Comparison of ENCODE assay signal across 8 cellular contexts in the genomic region with DNA sequence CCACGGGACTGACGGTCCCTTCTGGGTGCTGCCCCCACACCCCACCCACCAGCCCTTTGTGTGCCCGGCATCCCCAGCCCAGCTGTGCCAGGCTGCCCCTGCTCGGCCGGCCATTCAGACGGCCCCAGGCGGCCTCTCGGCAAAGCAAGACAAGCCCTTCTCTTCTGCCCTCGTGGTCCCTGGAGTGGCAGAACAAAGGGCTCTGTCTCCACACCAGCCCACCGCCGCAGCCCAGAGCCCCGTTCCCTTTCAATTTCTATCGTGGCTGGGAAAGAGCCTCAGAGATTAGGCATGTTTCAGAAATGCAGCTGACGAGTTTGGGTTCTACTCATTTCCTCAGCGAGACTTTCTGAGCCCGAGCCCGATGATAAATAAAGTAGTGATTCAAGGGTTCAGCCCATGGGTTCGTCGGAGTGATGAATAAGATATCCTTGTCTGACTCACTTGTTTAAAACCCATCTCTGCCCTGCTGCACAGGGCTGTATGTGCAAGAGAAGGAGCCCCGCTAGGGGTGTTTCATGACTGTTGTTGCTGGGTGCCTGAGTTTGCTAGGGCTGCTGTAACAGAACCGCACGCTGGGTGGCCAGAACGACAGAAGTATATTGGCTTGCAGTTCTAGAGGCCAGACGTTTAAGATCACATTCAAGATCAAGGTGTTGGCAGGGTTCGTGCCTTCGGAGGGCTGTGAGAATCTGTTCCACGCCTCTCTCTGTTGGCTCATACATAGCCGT. TPM values are rescaled to one million over a fixed set of nuclear protein-coding genes. Genes with fewer than 3 reads are reported as not detected.
DNase-seq lines count a peak whose midpoint lies in the region; ATAC-seq and TF ChIP-seq lines count a peak whose summit lies in the region.

No MANE protein-coding gene starts in this region.

- H3K27ac Mint-ChIP-seq in CD4-positive, alpha-beta memory T cell: peak overlapping the region; percentile 61 to 92 (median 88)
- H3K27ac Mint-ChIP-seq in activated naive CD4-positive, alpha-beta T cell treated with anti-CD3 and anti-CD28 coated beads, Interleukin-2, amount 50 U/mL, for 72 hours: peak overlapping the region in 1 of 2 donors; percentile 88
- H3K27ac Mint-ChIP-seq in glutamatergic neuron (ENCODE audit: unreplicated experiment): peak overlapping the region; percentile 79

- no peaks in the 10 kb centered on the region for H3K36me3 ChIP-seq in CD4-positive, alpha-beta memory T cell (ENCODE audit: insufficient read depth, low read length)
- peaks cover 4% of the 10 kb centered on the region; the same call in 1 of the 2 replicates for H3K36me3 ChIP-seq in SJCRH30
- H3K36me3 ChIP-seq in tibial nerve: no peaks in the 10 kb centered on the region

- H3K9me3 ChIP-seq in CD4-positive, alpha-beta memory T cell (ENCODE audit: control insufficient read depth in 1 of 2, low read length in 2 of 2): no peaks in the 10 kb centered on the region
- no peaks in the 10 kb centered on the region for H3K9me3 ChIP-seq in SJCRH30 (replicated peaks)
- H3K9me3 ChIP-seq in tibial nerve: no peaks in the 10 kb centered on the region

- H3K27me3 Mint-ChIP-seq in CD4-positive, alpha-beta memory T cell: no peaks in the 10 kb centered on the region
- peaks cover 12% of the 10 kb centered on the region for H3K27me3 Mint-ChIP-seq in glutamatergic neuron (ENCODE audit: unreplicated experiment)

- peak overlapping the region; percentile 27 for H3K27ac ChIP-seq in CD4-positive, alpha-beta memory T cell (ENCODE audit: low read depth, low read length)
- H3K27ac ChIP-seq in SJCRH30 (peak overlapping the region; percentile 48), tibial nerve (peak overlapping the region; percentile 71 to 96 (median 90))

- TF ChIP-seq CTCF in glutamatergic neuron (IDR thresholded peaks at IDR 0.05; ENCODE audit: partially characterized antibody, unreplicated experiment) (no peak), tibial nerve (IDR thresholded peaks at IDR 0.05) (peak; percentile 40 to 77 (median 50))

- H3K36me3 Mint-ChIP-seq in CD4-positive, alpha-beta memory T cell: peaks cover 0 to 25% of the 10 kb centered on the region in 2 donors
- H3K36me3 Mint-ChIP-seq in activated naive CD4-positive, alpha-beta T cell treated with anti-CD3 and anti-CD28 coated beads, Interleukin-2, amount 50 U/mL, for 72 hours: peaks cover 4 to 11% of the 10 kb centered on the region in 2 donors
- no peaks in the 10 kb centered on the region for H3K36me3 Mint-ChIP-seq in glutamatergic neuron (ENCODE audit: unreplicated experiment)

- CTCF ChIA-PET in CD4-positive, alpha-beta memory T cell (lab: Charles Lee; ENCODE audit: partially characterized antibody): interaction anchor here (2.7 kb wide), 1 partner anchor 45 kb away, joined by 12 read pairs; no protein-coding TSS in a partner anchor

- no peak overlapping the region for H3K4me3 ChIP-seq in CD4-positive, alpha-beta memory T cell (ENCODE audit: low read length in 2 of 2)
- peak overlapping the region; percentile 30 for H3K4me3 ChIP-seq in SJCRH30
- H3K4me3 ChIP-seq in tibial nerve: peak overlapping the region; percentile 20 to 46 (median 28)

- peak in 1 of 2 donors; percentile 53 for TF ChIP-seq EP300 in tibial nerve (IDR thresholded peaks at IDR 0.05)

- POLR2A ChIA-PET in CD4-positive, alpha-beta memory T cell (lab: Charles Lee; ENCODE audit: partially characterized antibody): interaction anchor here (0.5 to 2.3 kb wide), 3 partner anchors 45 to 1490 kb away, joined by 3 to 14 read pairs (median 6); no protein-coding TSS in a partner anchor

- H3K4me1 Mint-ChIP-seq in CD4-positive, alpha-beta memory T cell: peaks cover 35 to 70% (median 53%) of the 10 kb centered on the region in 4 donors
- peaks cover 30% of the 10 kb centered on the region for H3K4me1 Mint-ChIP-seq in glutamatergic neuron (ENCODE audit: low read depth, unreplicated experiment)

- WGBS in tibial nerve, 2 donors: 23 to 33% methylated on average over 28 of the region's 28 CpGs

- no peaks in the 10 kb centered on the region for H3K27me3 ChIP-seq in CD4-positive, alpha-beta memory T cell (ENCODE audit: insufficient read depth, low read length)
- no peaks in the 10 kb centered on the region for H3K27me3 ChIP-seq in SJCRH30
- no peaks in the 10 kb centered on the region for H3K27me3 ChIP-seq in tibial nerve

- intact Hi-C loops in CD4-positive, alpha-beta memory T cell (cut with micrococcal nuclease): no loop called here
- intact Hi-C loops in posterior vena cava (cut with DNase I): loop anchor here (5.0 to 10.0 kb wide), 2 partner anchors 65 to 67 kb away; no protein-coding TSS in a partner anchor

- peak; percentile 55 to 86 (median 63) for DNase-seq in CD4-positive, alpha-beta memory T cell
- DNase-seq in HCEC 1CT (peak; percentile 100), SJCRH30 (peak; percentile 45 to 55), glutamatergic neuron (peak; percentile 50), posterior vena cava (ENCODE audit: low spot score) (peak; percentile 93), tibial nerve (ENCODE audit: low spot score in 2 of 2) (peak; percentile 41 to 73)
- DNase-seq in activated naive CD4-positive, alpha-beta T cell treated with anti-CD3 and anti-CD28 coated beads, Interleukin-2, amount 50 U/mL, for 72 hours (ENCODE audit: low spot score in 2 of 2): peak; percentile 71 to 82

- peak overlapping the region; percentile 65 to 97 (median 74) for H3K4me3 Mint-ChIP-seq in CD4-positive, alpha-beta memory T cell
- peak overlapping the region; percentile 52 for H3K4me3 Mint-ChIP-seq in glutamatergic neuron (ENCODE audit: unreplicated experiment)

- peak; percentile 79 to 80 for ATAC-seq in activated naive CD4-positive, alpha-beta T cell treated with anti-CD3 and anti-CD28 coated beads, Interleukin-2, amount 50 U/mL, for 72 hours
- ATAC-seq in HG03521 (IDR thresholded peaks at IDR 0.05; ENCODE audit: unreplicated experiment): no peak

- H3K9me3 Mint-ChIP-seq in CD4-positive, alpha-beta memory T cell: peaks cover 0 to 2% (median 0%) of the 10 kb centered on the region in 8 donors
- H3K9me3 Mint-ChIP-seq in activated naive CD4-positive, alpha-beta T cell treated with anti-CD3 and anti-CD28 coated beads, Interleukin-2, amount 50 U/mL, for 72 hours: no peaks in the 10 kb centered on the region
- H3K9me3 Mint-ChIP-seq in glutamatergic neuron (ENCODE audit: unreplicated experiment): peaks cover 5% of the 10 kb centered on the region

- H3K4me1 ChIP-seq in CD4-positive, alpha-beta memory T cell (ENCODE audit: insufficient read depth, low read length): peaks cover 47% of the 10 kb centered on the region
- H3K4me1 ChIP-seq in SJCRH30: no peaks in the 10 kb centered on the region
- H3K4me1 ChIP-seq in tibial nerve: peaks cover 0 to 73% (median 38%) of the 10 kb centered on the region in 4 donors

- TF ChIP-seq POLR2A in tibial nerve (IDR thresholded peaks at IDR 0.05): no peak

RNA-seq across cellular contexts. Expression of gene MYO9B, which starts 4.3 kb away (rescaled TPM):
- total RNA-seq in CD4-positive, alpha-beta memory T cell: 100 to 1,000 TPM; 176 to 181 TPM
- 10 to 100 TPM in 1 of 2 donors, 1 to 10 TPM in 1; 1.3 to 25.8 TPM for polyA plus RNA-seq in CD4-positive, alpha-beta memory T cell
- 47.7 and 48.4 TPM in 2 replicates for total RNA-seq in SJCRH30 (2014; rRNA removed; shearing (Covaris generic))
- 100 to 1,000 TPM; 112 to 142 TPM for total RNA-seq in activated naive CD4-positive, alpha-beta T cell treated with anti-CD3 and anti-CD28 coated beads, Interleukin-2, amount 50 U/mL, for 72 hours
- total RNA-seq in glutamatergic neuron (ENCODE audit: unreplicated experiment): 237 TPM
- 100 to 1,000 TPM; 103 to 106 TPM for total RNA-seq in posterior vena cava
- 100 to 1,000 TPM in 3 of 4 donors, 10 to 100 TPM in 1; 61.7 to 201 (median 115) TPM for total RNA-seq in tibial nerve

RNA-seq across cellular contexts. Expression of gene HAUS8, which starts 4.6 kb away (rescaled TPM):
- total RNA-seq in CD4-positive, alpha-beta memory T cell: 10 to 100 TPM; 20.0 to 20.9 TPM
- 10 to 100 TPM in 1 of 2 donors, 1 to 10 TPM in 1; 5.7 to 11.2 TPM for polyA plus RNA-seq in CD4-positive, alpha-beta memory T cell
- 22.9 and 23.9 TPM in 2 replicates for total RNA-seq in SJCRH30 (2014; rRNA removed; shearing (Covaris generic))
- total RNA-seq in activated naive CD4-positive, alpha-beta T cell treated with anti-CD3 and anti-CD28 coated beads, Interleukin-2, amount 50 U/mL, for 72 hours: 10 to 100 TPM; 31.6 to 57.1 TPM
- total RNA-seq in glutamatergic neuron (ENCODE audit: unreplicated experiment): 9.1 TPM
- 1 to 10 TPM; 4.2 to 4.8 TPM for total RNA-seq in posterior vena cava
- total RNA-seq in tibial nerve: 10 to 100 TPM in 1 of 4 donors, 1 to 10 TPM in 3; 2.6 to 11.6 (median 4.3) TPM

RNA-seq across cellular contexts. Expression of gene CPAMD8, which starts 53.3 kb away (rescaled TPM):
- 1 to 10 TPM; 2.0 to 3.0 TPM for total RNA-seq in CD4-positive, alpha-beta memory T cell
- under 1 TPM; 0.88 to 0.96 TPM for polyA plus RNA-seq in CD4-positive, alpha-beta memory T cell
- total RNA-seq in SJCRH30 (2014; rRNA removed; shearing (Covaris generic)): 0.08 and 0.34 TPM in 2 replicates
- total RNA-seq in activated naive CD4-positive, alpha-beta T cell treated with anti-CD3 and anti-CD28 coated beads, Interleukin-2, amount 50 U/mL, for 72 hours: under 1 TPM; 0.19 to 0.75 TPM
- total RNA-seq in glutamatergic neuron (ENCODE audit: unreplicated experiment) (15.4 TPM), posterior vena cava (1 to 10 TPM; 6.2 to 6.3 TPM), tibial nerve (10 to 100 TPM in 3 of 4 donors, 1 to 10 TPM in 1; 9.8 to 26.3 (median 14.4) TPM)

Comparison
In these comparisons a context has a peak if more than half of its experiments do, and no peak if none do; other contexts are left out.
1. DNase-seq: peak in every context shown above with its lines; median percentile 100 in HCEC 1CT; 93 in posterior vena cava; 76 in activated naive CD4-positive, alpha-beta T cell treated with anti-CD3 and anti-CD28 coated beads, Interleukin-2, amount 50 U/mL, for 72 hours; 63 in CD4-positive, alpha-beta memory T cell; 57 in tibial nerve; 50 in SJCRH30; 50 in glutamatergic neuron.
2. H3K27ac ChIP-seq: peak in every context shown above with its lines; median percentile 90 in tibial nerve; 48 in SJCRH30; 27 in CD4-positive, alpha-beta memory T cell.
3. H3K4me3 ChIP-seq: peak in SJCRH30 (single experiment) and tibial nerve (4 of 4); none in CD4-positive, alpha-beta memory T cell (0 of 2).